2 cellular contexts compared by ENCODE assay signal in the genomic region with DNA sequence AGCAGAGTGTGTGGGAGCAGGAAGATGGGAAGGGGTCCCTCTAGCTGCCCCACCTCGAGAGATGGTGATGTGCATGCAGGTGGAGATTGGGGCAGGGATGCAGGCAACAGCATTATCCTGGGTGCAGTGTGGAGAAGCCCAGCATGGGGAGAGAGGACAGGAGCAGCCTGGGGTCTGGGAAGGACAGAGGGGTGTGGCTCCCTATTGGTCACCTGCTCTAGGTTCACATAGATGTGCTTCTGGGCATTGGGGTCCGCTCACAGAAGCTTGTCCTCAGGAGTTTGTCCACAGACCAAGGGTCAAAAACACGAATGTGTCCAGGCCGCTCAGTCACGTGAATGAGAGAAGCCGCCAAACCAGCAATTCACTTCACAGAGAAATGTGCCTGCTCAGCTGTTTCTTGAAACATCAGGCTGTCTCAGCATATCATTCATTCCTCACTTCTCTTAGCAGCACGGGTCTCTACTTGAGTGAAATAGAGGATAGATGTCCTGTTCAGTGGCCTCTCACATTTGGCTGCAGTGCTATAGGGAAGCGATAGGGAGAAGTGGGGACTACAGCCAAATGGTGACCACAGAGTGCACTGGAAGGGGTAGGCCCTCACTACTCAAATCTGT.
TF ChIP-seq lines count a peak whose summit lies in the region.

No MANE protein-coding gene starts in this region.

TF ChIP-seq in HEK293, 187 proteins besides CTCF, POLR2A, EP300 and RAD21:
- TF ChIP-seq KLF9 (tag by site-specific recombination; IDR thresholded peaks at IDR 0.05; ENCODE audit: low read depth), result no peak
- peak; percentile 47; the same call in 1 of the 2 replicates for TF ChIP-seq ZNF664 (tag by site-specific recombination; IDR thresholded peaks at IDR 0.05)

TF ChIP-seq in H1, 55 proteins besides CTCF, POLR2A, EP300 and RAD21:
- TF ChIP-seq TAF7 (optimal IDR thresholded peaks at IDR 0.05; ENCODE audit: borderline replicate concordance, low read depth, low read length) (no peak), MAFK (IDR thresholded peaks at IDR 0.05; ENCODE audit: low read depth, low read length) (peak; percentile 45; the same call in 1 of the 2 replicates), CTBP2 (IDR thresholded peaks at IDR 0.05; ENCODE audit: borderline replicate concordance, insufficient read depth, insufficient read length, low read length) (no peak), FOSL1 (IDR thresholded peaks at IDR 0.05; ENCODE audit: insufficient read depth, low read depth, low read length) (no peak)
